9 cellular contexts compared by ENCODE assay signal in genomic region chr9:127448112-127448805, GRCh38. TPM values are rescaled to one million over a fixed set of nuclear protein-coding genes. Genes with fewer than 3 reads are reported as not detected.
DNase-seq lines count a peak whose midpoint lies in the region; ATAC-seq and TF ChIP-seq lines count a peak whose summit lies in the region.
"Had no signal": no experiment of that assay in that cellular context is flagged by ENCODE, and none has a peak within 500 bp of the region (broad histone marks: within the 10 kb centered on the region; RNA-seq: fewer than 3 reads in every experiment).

No MANE protein-coding gene starts in this region.

- no peak for TF ChIP-seq POLR2A in heart left ventricle (IDR thresholded peaks at IDR 0.05)

- ATAC-seq in heart left ventricle, result no peak
- ATAC-seq in upper lobe of right lung, result no peak
- no peak for ATAC-seq in GM19351 (IDR thresholded peaks at IDR 0.05; ENCODE audit: unreplicated experiment)
- ATAC-seq in HG03378 (IDR thresholded peaks at IDR 0.05; ENCODE audit: unreplicated experiment), result no peak

- intact Hi-C loops in left ventricle myocardium inferior (cut with micrococcal nuclease), result no loop called here
- intact Hi-C loops in heart left ventricle (cut with DNase I), result no loop called here
- intact Hi-C loops in upper lobe of right lung (cut with DNase I), result no loop called here

- H3K4me1 ChIP-seq in left ventricle myocardium inferior (peaks cover 51% of the 10 kb centered on the region), heart left ventricle (peaks cover 7 to 39% (median 31%) of the 10 kb centered on the region in 12 donors), upper lobe of right lung (peaks cover 32% of the 10 kb centered on the region)

- peaks cover 66% of the 10 kb centered on the region for H3K36me3 ChIP-seq in left ventricle myocardium inferior
- H3K36me3 ChIP-seq in heart left ventricle, result peaks cover 0 to 67% (median 62%) of the 10 kb centered on the region in 9 donors
- peaks cover 79% of the 10 kb centered on the region for H3K36me3 ChIP-seq in WERI-Rb-1
- H3K36me3 ChIP-seq in upper lobe of right lung, result peaks cover 63% of the 10 kb centered on the region

- no peak for DNase-seq in left ventricle myocardium inferior
- no peak for DNase-seq in heart left ventricle
- no peak for DNase-seq in WERI-Rb-1
- peak; percentile 17 for DNase-seq in fibroblast of peridontal ligament (ENCODE audit: extremely low read depth)
- no peak for DNase-seq in upper lobe of right lung
- no peak for DNase-seq in HPDE6-E6E7 (ENCODE audit: extremely low spot score)
- DNase-seq: NCI-H2227 treated with DMSO at 0.1 percent for 48 hours had no signal

- H3K27ac ChIP-seq in left ventricle myocardium inferior (replicated peaks) (peak overlapping the region; percentile 98), heart left ventricle (peak overlapping the region in 1 of 12 donors; percentile 95), WERI-Rb-1 (peak overlapping the region; percentile 11; the same call in 1 of the 2 replicates), upper lobe of right lung (peak overlapping the region; percentile 36)

- H3K9me3 ChIP-seq in left ventricle myocardium inferior (replicated peaks), result no peaks in the 10 kb centered on the region
- peaks cover 0 to 8% (median 0%) of the 10 kb centered on the region in 12 donors for H3K9me3 ChIP-seq in heart left ventricle
- H3K9me3 ChIP-seq in WERI-Rb-1 (ENCODE audit: severe bottlenecking), result peaks cover 13% of the 10 kb centered on the region
- no peaks in the 10 kb centered on the region for H3K9me3 ChIP-seq in upper lobe of right lung

- H3K4me3 ChIP-seq in left ventricle myocardium inferior (no peak overlapping the region), heart left ventricle (peak overlapping the region in 1 of 12 donors; percentile 93), WERI-Rb-1 (ENCODE audit: low read depth, low read length) (no peak overlapping the region), upper lobe of right lung (no peak overlapping the region)

- 89 to 92% (median 91%) methylated on average over 8 of the region's 8 CpGs for WGBS in heart left ventricle, 4 donors

- H3K27me3 ChIP-seq in left ventricle myocardium inferior (ENCODE audit: low read depth) (no peaks in the 10 kb centered on the region), heart left ventricle (no peaks in the 10 kb centered on the region), WERI-Rb-1 (ENCODE audit: insufficient read depth, low read depth, severe bottlenecking) (no peaks in the 10 kb centered on the region), upper lobe of right lung (no peaks in the 10 kb centered on the region)

- TF ChIP-seq CTCF in left ventricle myocardium inferior (IDR thresholded peaks at IDR 0.05; ENCODE audit: borderline replicate concordance) (no peak), heart left ventricle (IDR thresholded peaks at IDR 0.05) (no peak), WERI-Rb-1 (IDR thresholded peaks at IDR 0.05; ENCODE audit: low read depth, low read length) (no peak), upper lobe of right lung (IDR thresholded peaks at IDR 0.05) (no peak)

RNA-seq across cellular contexts. Expression of gene RPL12, which starts 2.9 kb away (rescaled TPM):
- 605 TPM for total RNA-seq in left ventricle myocardium inferior
- 100 to 1,000 TPM; 408 to 937 (median 547) TPM for total RNA-seq in heart left ventricle
- polyA plus RNA-seq in heart left ventricle, result 1,000 to 10,000 TPM; 1,225 to 1,523 TPM
- total RNA-seq in upper lobe of right lung, result 1,020 TPM

RNA-seq across cellular contexts. Expression of gene LRSAM1, which starts 3.1 kb away (rescaled TPM):
- total RNA-seq in left ventricle myocardium inferior, result 35.4 TPM
- total RNA-seq in heart left ventricle, result 10 to 100 TPM; 21.9 to 42.2 (median 31.6) TPM
- 10 to 100 TPM; 22.2 to 38.0 TPM for polyA plus RNA-seq in heart left ventricle
- 18.8 TPM for total RNA-seq in upper lobe of right lung

RNA-seq across cellular contexts. Expression of gene ZNF79, which starts 24.1 kb away (rescaled TPM):
- 6.2 TPM for total RNA-seq in left ventricle myocardium inferior
- total RNA-seq in heart left ventricle, result 1 to 10 TPM; 4.6 to 7.4 (median 5.8) TPM
- polyA plus RNA-seq in heart left ventricle, result 1 to 10 TPM; 3.1 to 3.6 TPM
- 8.3 TPM for total RNA-seq in upper lobe of right lung

RNA-seq across cellular contexts. Expression of gene SLC2A8, which starts 51.3 kb away (rescaled TPM):
- total RNA-seq in left ventricle myocardium inferior, result 16.1 TPM
- total RNA-seq in heart left ventricle, result 10 to 100 TPM; 12.1 to 25.0 (median 14.9) TPM
- 10 to 100 TPM; 15.6 to 22.1 TPM for polyA plus RNA-seq in heart left ventricle
- 21.8 TPM for total RNA-seq in upper lobe of right lung
